14 cellular contexts compared by ENCODE assay signal in the genomic region with DNA sequence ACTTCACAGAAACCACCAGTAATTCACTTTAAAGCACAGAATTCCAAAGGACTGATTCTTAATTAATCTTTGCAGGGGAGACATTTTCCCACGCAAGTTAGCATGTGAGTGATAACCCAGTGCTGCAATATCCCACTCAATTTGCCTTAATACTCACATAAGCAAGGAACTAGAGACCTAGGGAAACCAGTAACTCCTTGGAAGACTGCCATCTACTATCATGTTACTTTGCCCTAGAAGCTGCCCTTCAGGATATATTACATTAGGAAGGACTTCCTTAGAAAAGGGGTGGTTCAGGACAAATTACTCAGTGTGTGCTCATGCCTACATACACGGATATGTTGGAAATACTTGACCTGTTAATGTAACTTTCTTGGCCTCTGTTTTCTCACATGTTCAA.
A peak's percentile ranks its signal among the peaks of the same experiment; 100 is the strongest.
DNase-seq lines count a peak whose midpoint lies in the region; ATAC-seq, FAIRE-seq and TF ChIP-seq lines count a peak whose summit lies in the region.
"Had no signal": no experiment of that assay in that cellular context is flagged by ENCODE, and none has a peak within 500 bp of the region (broad histone marks: within the 10 kb centered on the region; RNA-seq: fewer than 3 reads in every experiment).

No MANE protein-coding gene starts in this region.

- H3K27ac ChIP-seq in small intestine (ENCODE audit: low read depth in 1 of 2, low read length in 1 of 2) (no peak overlapping the region), HepG2 (ENCODE audit: extremely low read length, insufficient read depth, low read length) (no peak overlapping the region)
- H3K27ac ChIP-seq: esophagus muscularis mucosa, upper lobe of right lung had no signal

- BruUV-seq in HepG2 (replicated peaks; lab: Mats Ljungman, UMichigan): no TSS peak

- WGBS in small intestine, 3 donors: 19 to 54% (median 37%) methylated on average over 2 of the region's 2 CpGs
- WGBS in HepG2 (ENCODE audit: low lambda C conversion rate): 46% methylated on average over 2 of the region's 2 CpGs

- intact Hi-C loops in HepG2 (cut with micrococcal nuclease; ENCODE audit: unreplicated experiment): no loop called here

- in situ Hi-C loops in HepG2 (cut with HindIII; ENCODE audit: extremely low pct_ligation_motif_present, low pct_unique_long_range_greater_than_20kb): no loop called here

- FAIRE-seq in small intestine (lab: Jason Lieb, UNC) (no peak), HepG2 (lab: Jason Lieb, UNC) (no peak)

- H3K4me1 ChIP-seq in small intestine (ENCODE audit: control insufficient read depth in 2 of 2, insufficient read depth in 1 of 2, low read depth in 1 of 2, low read length in 1 of 2) (peaks cover 0 to 2% of the 10 kb centered on the region in 2 donors), HepG2 (ENCODE audit: insufficient read depth, low read length) (no peaks in the 10 kb centered on the region)
- H3K4me1 ChIP-seq: esophagus muscularis mucosa, upper lobe of right lung had no signal

- no peak overlapping the region for H3K4me2 ChIP-seq in HepG2 (ENCODE audit: low read depth, low read length)

- H3K27me3 ChIP-seq in small intestine (ENCODE audit: control insufficient read depth in 2 of 2, insufficient read depth in 2 of 2, low read length in 2 of 2) (no peaks in the 10 kb centered on the region), HepG2 (ENCODE audit: control insufficient read depth in 1 of 2, insufficient read depth in 2 of 2, low read length in 2 of 2) (no peaks in the 10 kb centered on the region)
- H3K27me3 ChIP-seq: esophagus muscularis mucosa, upper lobe of right lung had no signal

- H3K36me3 ChIP-seq in small intestine (ENCODE audit: control insufficient read depth in 2 of 2, insufficient read depth in 2 of 2, low read length in 2 of 2) (no peaks in the 10 kb centered on the region), HepG2 (replicated peaks in 1 of 2; ENCODE audit: control insufficient read depth in 1 of 2, insufficient read depth in 2 of 2, low read length in 2 of 2) (no peaks in the 10 kb centered on the region)
- H3K36me3 ChIP-seq: esophagus muscularis mucosa, upper lobe of right lung had no signal

- H3K79me2 ChIP-seq in HepG2 (ENCODE audit: insufficient read depth, low read length): no peaks in the 10 kb centered on the region

- ATAC-seq in HepG2 (no peak), GM18858 (IDR thresholded peaks at IDR 0.05; ENCODE audit: unreplicated experiment) (no peak)
- ATAC-seq: activated CD8-positive, alpha-beta T cell treated with anti-CD3 and anti-CD28 coated beads, Interleukin-2, amount 10 ng/mL, durations not matched to agents 7 days and 5 days; upper lobe of right lung had no signal

- DNase-seq in DMS53 (lab: John Stamatoyannopoulos, UW) (peak; percentile 1), DMS53 treated with DMSO at 0.1 percent for 48 hours (lab: John Stamatoyannopoulos, UW; ENCODE audit: unreplicated experiment) (no peak), RPMI7951 (ENCODE audit: low read depth) (peak; percentile 95), fibroblast of pulmonary artery (ENCODE audit: low read depth) (peak; percentile 93), small intestine (peak; percentile 28), HepG2 (ENCODE audit: low spot score) (no peak), activated gamma-delta T cell (lab: John Stamatoyannopoulos, UW) (no peak)
- DNase-seq: 8988T; activated CD8-positive, alpha-beta T cell treated with anti-CD3 and anti-CD28 coated beads, Interleukin-2, amount 10 ng/mL, durations not matched to agents 7 days and 5 days; GDM1; NK-92 treated with Interleukin-12 subunit alpha and Interleukin-12 subunit beta, amount 100 ng/mL, for 24 hours; upper lobe of right lung had no signal

- no peak for TF ChIP-seq POLR2A in HepG2 (IDR thresholded peaks at IDR 0.05; ENCODE audit: insufficient read depth in 1 of 2, low read depth in 2 of 2, low read length in 2 of 2)

- TF ChIP-seq RAD21 in HepG2 (CRISPR knock-in tag; IDR thresholded peaks at IDR 0.05): no peak

- H3K9ac ChIP-seq in HepG2 (ENCODE audit: insufficient read depth, low read depth, low read length): no peak overlapping the region

- H2AFZ ChIP-seq in HepG2 (ENCODE audit: low read length): no peak overlapping the region

- H3K9me3 ChIP-seq in small intestine (ENCODE audit: control insufficient read depth, low read depth) (no peaks in the 10 kb centered on the region), HepG2 (ENCODE audit: low read length) (no peaks in the 10 kb centered on the region)
- H3K9me3 ChIP-seq: esophagus muscularis mucosa, upper lobe of right lung had no signal

- TF ChIP-seq EP300 in HepG2 (IDR thresholded peaks at IDR 0.05; ENCODE audit: low read depth in 2 of 2, low read length in 2 of 2) (no peak), HepG2 (CRISPR knock-in tag; IDR thresholded peaks at IDR 0.05; ENCODE audit: borderline replicate concordance) (no peak)

- H4K20me1 ChIP-seq in HepG2 (ENCODE audit: insufficient read depth, low read length): no peaks in the 10 kb centered on the region

- no peak overlapping the region for H3K4me3 ChIP-seq in fibroblast of pulmonary artery (replicated peaks; ENCODE audit: low read depth, low read length)
- no peak overlapping the region for H3K4me3 ChIP-seq in small intestine (ENCODE audit: low read depth in 1 of 2, low read length in 2 of 2)
- no peak overlapping the region for H3K4me3 ChIP-seq in HepG2 (replicated peaks in 1 of 3; ENCODE audit: insufficient read depth in 1 of 3, low read depth in 2 of 3, low read length in 3 of 3)
- H3K4me3 ChIP-seq: esophagus muscularis mucosa, upper lobe of right lung had no signal

- CTCF ChIA-PET in HepG2 (lab: Yijun Ruan, JAX; ENCODE audit: low intra/inter-chr PET ratio, low total read pairs): no interaction called here

- POLR2A ChIA-PET in HepG2 (lab: Yijun Ruan, JAX): no interaction called here

- TF ChIP-seq CTCF in fibroblast of pulmonary artery (IDR thresholded peaks at IDR 0.05; ENCODE audit: low read length, missing control alignments) (no peak), HepG2 (CRISPR knock-in tag; IDR thresholded peaks at IDR 0.05) (no peak)

TF ChIP-seq in HepG2, 621 proteins besides CTCF, POLR2A, EP300 and RAD21:
- TF ChIP-seq CHD4 (IDR thresholded peaks at IDR 0.05; ENCODE audit: borderline replicate concordance, low read length) (no peak), KAT7 (CRISPR knock-in tag; IDR thresholded peaks at IDR 0.05; ENCODE audit: borderline replicate concordance) (no peak), ATF7-NPFF (CRISPR knock-in tag; IDR thresholded peaks at IDR 0.05; ENCODE audit: low read depth) (no peak), ZNF333 (CRISPR knock-in tag; IDR thresholded peaks at IDR 0.05; ENCODE audit: borderline replicate concordance) (no peak), CREB1 (IDR thresholded peaks at IDR 0.05) (no peak), CREB1 (CRISPR knock-in tag; IDR thresholded peaks at IDR 0.05) (no peak), DNMT1 (CRISPR knock-in tag; IDR thresholded peaks at IDR 0.05) (no peak), ZNF337 (CRISPR knock-in tag; IDR thresholded peaks at IDR 0.05; ENCODE audit: borderline replicate concordance, low read depth) (no peak), FOSL1 (CRISPR knock-in tag; IDR thresholded peaks at IDR 0.05; ENCODE audit: borderline replicate concordance) (no peak), EED (CRISPR knock-in tag; IDR thresholded peaks at IDR 0.05) (no peak), ZNF773 (CRISPR knock-in tag; IDR thresholded peaks at IDR 0.05; ENCODE audit: borderline replicate concordance) (no peak), HES4 (CRISPR knock-in tag; IDR thresholded peaks at IDR 0.05; ENCODE audit: borderline replicate concordance) (no peak), SALL2 (CRISPR knock-in tag; IDR thresholded peaks at IDR 0.05) (no peak), RAD51 (IDR thresholded peaks at IDR 0.05; ENCODE audit: borderline replicate concordance) (no peak), NAIF1 (CRISPR knock-in tag; IDR thresholded peaks at IDR 0.05; ENCODE audit: borderline replicate concordance) (no peak), ZNF256 (CRISPR knock-in tag; conservative IDR thresholded peaks at IDR 0.05) (no peak)
- TF ChIP-seq, protein P1, sequence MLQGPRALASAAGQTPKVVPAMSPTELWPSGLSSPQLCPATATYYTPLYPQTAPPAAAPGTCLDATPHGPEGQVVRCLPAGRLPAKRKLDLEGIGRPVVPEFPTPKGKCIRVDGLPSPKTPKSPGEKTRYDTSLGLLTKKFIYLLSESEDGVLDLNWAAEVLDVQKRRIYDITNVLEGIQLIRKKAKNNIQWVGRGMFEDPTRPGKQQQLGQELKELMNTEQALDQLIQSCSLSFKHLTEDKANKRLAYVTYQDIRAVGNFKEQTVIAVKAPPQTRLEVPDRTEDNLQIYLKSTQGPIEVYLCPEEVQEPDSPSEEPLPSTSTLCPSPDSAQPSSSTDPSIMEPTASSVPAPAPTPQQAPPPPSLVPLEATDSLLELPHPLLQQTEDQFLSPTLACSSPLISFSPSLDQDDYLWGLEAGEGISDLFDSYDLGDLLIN (CRISPR knock-in tag; IDR thresholded peaks at IDR 0.05; ENCODE audit: borderline replicate concordance): no peak
- TF ChIP-seq, protein P2, sequence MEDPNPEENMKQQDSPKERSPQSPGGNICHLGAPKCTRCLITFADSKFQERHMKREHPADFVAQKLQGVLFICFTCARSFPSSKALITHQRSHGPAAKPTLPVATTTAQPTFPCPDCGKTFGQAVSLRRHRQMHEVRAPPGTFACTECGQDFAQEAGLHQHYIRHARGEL (CRISPR knock-in tag; IDR thresholded peaks at IDR 0.05): no peak

Comparison
In these comparisons a context has a peak if more than half of its experiments do, and no peak if none do; other contexts are left out.
1. DNase-seq: peak in DMS53 (single experiment), RPMI7951 (single experiment), fibroblast of pulmonary artery (single experiment) and small intestine (single experiment); none in DMS53 treated with DMSO at 0.1 percent for 48 hours (single experiment), HepG2 (single experiment) and activated gamma-delta T cell (single experiment).